Comparison of ENCODE assay signal across 7 cellular contexts in the genomic region with DNA sequence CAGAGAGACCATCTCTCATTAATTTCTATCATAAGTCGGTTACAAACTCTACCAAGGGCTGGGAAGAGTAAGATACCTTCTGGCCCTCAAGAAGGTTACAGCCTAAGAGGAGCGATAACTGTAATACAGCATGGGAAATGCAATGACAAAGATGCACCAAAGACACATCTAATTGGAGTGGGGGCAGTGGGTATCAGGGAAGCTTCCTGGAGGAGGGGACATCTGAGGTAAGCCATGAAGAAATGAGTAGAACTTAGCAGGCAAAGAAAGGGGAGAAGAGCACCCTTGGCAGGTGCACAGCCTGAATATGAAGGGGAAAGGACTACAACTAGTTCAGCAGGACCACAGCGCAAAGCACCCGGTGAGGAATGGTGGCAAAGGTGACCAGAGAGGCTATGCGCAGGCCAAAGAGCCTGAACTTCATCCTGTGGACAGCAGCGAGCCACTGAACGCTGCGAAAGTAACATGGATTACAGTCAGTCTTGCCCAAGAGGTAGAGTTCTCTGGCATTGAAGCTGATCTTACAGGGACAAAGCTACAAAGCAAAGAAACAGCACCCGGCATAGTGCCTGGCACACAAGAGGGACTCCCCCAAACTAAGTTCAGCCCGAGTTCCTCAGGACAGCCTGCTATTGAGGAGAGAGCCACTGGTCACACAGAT.
DNase-seq lines count a peak whose midpoint lies in the region; ATAC-seq and TF ChIP-seq lines count a peak whose summit lies in the region.
"Had no signal": no experiment of that assay in that cellular context is flagged by ENCODE, and none has a peak within 500 bp of the region (broad histone marks: within the 10 kb centered on the region; RNA-seq: fewer than 3 reads in every experiment).

No MANE protein-coding gene starts in this region.

- H3K9me3 ChIP-seq in iPS-18c (ENCODE audit: control insufficient read depth, insufficient read depth, low read length): no peaks in the 10 kb centered on the region

- no peak for ATAC-seq in HG02852 (IDR thresholded peaks at IDR 0.05; ENCODE audit: unreplicated experiment)

- no peak for TF ChIP-seq CTCF in 22Rv1 (IDR thresholded peaks at IDR 0.05)
- TF ChIP-seq CTCF in RWPE1 (conservative IDR thresholded peaks at IDR 0.05; ENCODE audit: low read depth): no peak

- peak overlapping the region; percentile 15; the same call in 1 of the 2 replicates for H3K4me3 ChIP-seq in iPS-18c (ENCODE audit: insufficient read depth, low read depth, low read length)

- DNase-seq in RWPE1 (ENCODE audit: low spot score) (no peak), SW 1271 (lab: John Stamatoyannopoulos, UW) (no peak), NCI-H510A treated with DMSO at 0.1 percent for 48 hours (lab: John Stamatoyannopoulos, UW) (no peak)
- DNase-seq: cerebellar nuclear complex had no signal

- POLR2A ChIA-PET in RWPE1 (lab: Yijun Ruan, JAX; ENCODE audit: low non-redundant PET): no interaction called here

- peak overlapping the region; percentile 22 for H3K27ac ChIP-seq in 22Rv1
- peak overlapping the region; percentile 88 for H3K27ac ChIP-seq in RWPE1

- CTCF ChIA-PET in RWPE1 (lab: Yijun Ruan, JAX): interaction anchor here (0.6 to 1.1 kb wide), 2 partner anchors 42 to 217 kb away, joined by 3 to 4 read pairs; no protein-coding TSS in a partner anchor
